Comparison of ENCODE assay signal across 2 cellular contexts in the genomic region with DNA sequence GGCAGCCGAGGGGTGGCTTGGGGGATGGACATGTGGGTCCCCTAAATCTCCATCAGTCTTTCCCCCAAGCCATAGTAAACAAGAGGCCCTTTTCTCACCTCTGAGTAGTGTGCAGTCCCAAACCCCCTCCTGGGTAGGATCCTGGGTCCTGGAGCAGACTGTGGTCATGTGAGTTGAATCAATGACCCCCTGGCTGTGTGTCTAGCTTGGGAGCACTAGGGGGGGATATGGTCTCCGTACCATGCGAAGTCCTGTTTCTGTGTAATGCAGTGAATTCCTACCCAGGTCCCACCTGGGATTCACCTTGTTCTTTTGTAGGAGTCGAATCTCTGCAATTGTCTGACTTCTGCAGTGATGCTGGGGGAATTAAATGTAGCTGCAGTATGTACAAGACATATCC.
TF ChIP-seq lines count a peak whose summit lies in the region.

No MANE protein-coding gene starts in this region.

TF ChIP-seq in H1, 55 proteins besides CTCF, POLR2A, EP300 and RAD21:
- TF ChIP-seq YY1 (IDR thresholded peaks at IDR 0.05; ENCODE audit: low read depth, low read length): no peak
- no peak for TF ChIP-seq NRF1 (IDR thresholded peaks at IDR 0.05; ENCODE audit: low read depth, low read length)
- no peak for TF ChIP-seq BACH1 (IDR thresholded peaks at IDR 0.05; ENCODE audit: low read length)
- TF ChIP-seq, protein P1, sequence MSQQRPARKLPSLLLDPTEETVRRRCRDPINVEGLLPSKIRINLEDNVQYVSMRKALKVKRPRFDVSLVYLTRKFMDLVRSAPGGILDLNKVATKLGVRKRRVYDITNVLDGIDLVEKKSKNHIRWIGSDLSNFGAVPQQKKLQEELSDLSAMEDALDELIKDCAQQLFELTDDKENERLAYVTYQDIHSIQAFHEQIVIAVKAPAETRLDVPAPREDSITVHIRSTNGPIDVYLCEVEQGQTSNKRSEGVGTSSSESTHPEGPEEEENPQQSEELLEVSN (IDR thresholded peaks at IDR 0.05): no peak
- TF ChIP-seq EZH2 (IDR thresholded peaks at IDR 0.05; ENCODE audit: low read depth, low read length, severe bottlenecking): no peak
- TF ChIP-seq POLR2AphosphoS5 (IDR thresholded peaks at IDR 0.05; ENCODE audit: low read depth, low read length): no peak
- TF ChIP-seq TAF7 (optimal IDR thresholded peaks at IDR 0.05; ENCODE audit: borderline replicate concordance, low read depth, low read length): no peak
- TF ChIP-seq POU5F1 (IDR thresholded peaks at IDR 0.05; ENCODE audit: low read depth, low read length): no peak
- no peak for TF ChIP-seq MAFK (IDR thresholded peaks at IDR 0.05; ENCODE audit: low read depth, low read length)
- TF ChIP-seq NANOG (IDR thresholded peaks at IDR 0.05; ENCODE audit: insufficient read depth, low read depth, low read length, poor library complexity, severe bottlenecking): no peak
- TF ChIP-seq TEAD4 (IDR thresholded peaks at IDR 0.05; ENCODE audit: low read depth, low read length): no peak
- TF ChIP-seq TBP (IDR thresholded peaks at IDR 0.05; ENCODE audit: low read depth, low read length): no peak
TF ChIP-seq in H1: peak in this region for 0.

TF ChIP-seq in HepG2, 621 proteins besides CTCF, POLR2A, EP300 and RAD21:
- TF ChIP-seq, protein P2, sequence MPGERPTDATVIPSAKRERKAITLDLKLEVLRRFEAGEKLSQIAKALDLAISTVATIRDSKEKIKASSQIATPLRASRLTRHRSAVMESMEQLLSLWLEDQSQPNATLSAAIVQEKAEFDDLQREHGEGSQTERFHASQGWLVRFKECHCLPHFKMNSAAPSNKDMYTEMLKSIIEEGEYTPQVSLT (CRISPR knock-in tag; IDR thresholded peaks at IDR 0.05; ENCODE audit: borderline replicate concordance, low read depth): no peak
- TF ChIP-seq U2AF1 (optimal IDR thresholded peaks at IDR 0.05; ENCODE audit: low read depth, low read length): no peak
